In genomic region chr3:30073622-30074021, GRCh38 we compare ENCODE assay signal across 17 cellular contexts.
DNase-seq lines count a peak whose midpoint lies in the region; FAIRE-seq lines count a peak whose summit lies in the region.
"Had no signal": no experiment of that assay in that cellular context is flagged by ENCODE, and none has a peak within 500 bp of the region (broad histone marks: within the 10 kb centered on the region; RNA-seq: fewer than 3 reads in every experiment).

No MANE protein-coding gene starts in this region.

- no peaks in the 10 kb centered on the region for H3K79me1 ChIP-seq in mesenchymal stem cell (replicated peaks; ENCODE audit: low read length, poor library complexity, severe bottlenecking)

- H3K18ac ChIP-seq in mesenchymal stem cell (ENCODE audit: low read depth in 1 of 2, low read length in 2 of 2), result no peak overlapping the region

- no peaks in the 10 kb centered on the region for H3K9me2 ChIP-seq in GM23248 (ENCODE audit: insufficient read depth)

- no peak overlapping the region for H3K9ac ChIP-seq in GM23248
- H3K9ac ChIP-seq in mesenchymal stem cell (ENCODE audit: low read length), result no peak overlapping the region

- no peak overlapping the region for H2BK120ac ChIP-seq in mesenchymal stem cell (ENCODE audit: low read depth, low read length)

- H2BK15ac ChIP-seq in mesenchymal stem cell (ENCODE audit: low read depth, poor library complexity, severe bottlenecking), result no peak overlapping the region

- H3K36me3 ChIP-seq in GM23248 (ENCODE audit: low read depth) (no peaks in the 10 kb centered on the region), mesenchymal stem cell (ENCODE audit: control insufficient read depth in 1 of 2, insufficient read depth in 2 of 2, low read depth in 1 of 2, low read length in 2 of 2) (no peaks in the 10 kb centered on the region)

- no peak overlapping the region for H4K91ac ChIP-seq in mesenchymal stem cell (ENCODE audit: low read length)

- H2BK12ac ChIP-seq in mesenchymal stem cell (ENCODE audit: low read length in 2 of 2), result no peak overlapping the region

- H3K4me3 ChIP-seq in GM23248 (no peak overlapping the region), mesenchymal stem cell (ENCODE audit: insufficient read depth in 1 of 2, low read depth in 1 of 2, low read length in 2 of 2) (no peak overlapping the region)

- WGBS in GM23248 (ENCODE audit: low coverage in 1 of 2, low lambda C conversion rate in 2 of 2, missing lambda C conversion rate in 2 of 2), 2 experiments, result 15 to 31% methylated on average over 1 of the region's 1 CpG
- 73% methylated on average over 1 of the region's 1 CpG for WGBS in mesenchymal stem cell

- DNase-seq in AG08395 (ENCODE audit: low spot score), result peak; percentile 3
- peak; percentile 37 for DNase-seq in GM23248
- DNase-seq in SW480 (ENCODE audit: low spot score), result peak; percentile 68
- DNase-seq in mesenchymal stem cell, result peak; percentile 10
- no peak for DNase-seq in activated CD4-positive, CD25-positive, alpha-beta regulatory T cell treated with anti-CD3 and anti-CD28 coated beads, Interleukin-2, amount 50 U/mL, for 72 hours
- DNase-seq in GM19239 (ENCODE audit: insufficient read length, low spot score), result no peak
- no peak for DNase-seq in activated naive CD4-positive, alpha-beta T cell treated with anti-CD3 and anti-CD28 coated beads for 36 hours
- no peak for DNase-seq in DMS 273 (lab: John Stamatoyannopoulos, UW; ENCODE audit: unreplicated experiment)
- DNase-seq: activated B cell treated with CpG ODN at 0.5 μM for 24 hours; activated T-cell treated with anti-CD3 and anti-CD28 coated beads, Interleukin-2, amount 50 U/mL, for 1 hour; anterior cingulate cortex; C1 segment of cervical spinal cord; effector memory CD8-positive, alpha-beta T cell; kidney glomerular epithelial cell; natural killer cell; T-cell had no signal

- H3K27ac ChIP-seq in GM23248 (no peak overlapping the region), mesenchymal stem cell (ENCODE audit: low read length, poor library complexity, severe bottlenecking) (no peak overlapping the region)

- no peak overlapping the region for H3K14ac ChIP-seq in mesenchymal stem cell (ENCODE audit: low read length in 2 of 2)

- H3K36me3 Mint-ChIP-seq in activated naive CD4-positive, alpha-beta T cell treated with anti-CD3 and anti-CD28 coated beads for 36 hours (ENCODE audit: low read depth), result no peaks in the 10 kb centered on the region
- H3K36me3 Mint-ChIP-seq: natural killer cell, T-cell had no signal

- H3K9me3 Mint-ChIP-seq in activated naive CD4-positive, alpha-beta T cell treated with anti-CD3 and anti-CD28 coated beads for 36 hours, result no peaks in the 10 kb centered on the region
- H3K9me3 Mint-ChIP-seq: activated B cell treated with CpG ODN at 0.5 μM for 24 hours; effector memory CD8-positive, alpha-beta T cell; natural killer cell; T-cell had no signal

- H3K27me3 Mint-ChIP-seq in activated naive CD4-positive, alpha-beta T cell treated with anti-CD3 and anti-CD28 coated beads for 36 hours (ENCODE audit: low read depth), result no peaks in the 10 kb centered on the region
- H3K27me3 Mint-ChIP-seq: activated B cell treated with CpG ODN at 0.5 μM for 24 hours; effector memory CD8-positive, alpha-beta T cell; T-cell had no signal

- no peaks in the 10 kb centered on the region for H3K9me3 ChIP-seq in GM23248 (ENCODE audit: low read depth)
- peaks cover 4% of the 10 kb centered on the region for H3K9me3 ChIP-seq in mesenchymal stem cell (ENCODE audit: control insufficient read depth, low read length)

- H3K4me1 Mint-ChIP-seq in activated naive CD4-positive, alpha-beta T cell treated with anti-CD3 and anti-CD28 coated beads for 36 hours (ENCODE audit: low read depth), result no peaks in the 10 kb centered on the region
- H3K4me1 Mint-ChIP-seq: activated B cell treated with CpG ODN at 0.5 μM for 24 hours, natural killer cell, T-cell had no signal

- H3K27ac Mint-ChIP-seq in activated naive CD4-positive, alpha-beta T cell treated with anti-CD3 and anti-CD28 coated beads for 36 hours, result no peak overlapping the region
- H3K27ac Mint-ChIP-seq: activated B cell treated with CpG ODN at 0.5 μM for 24 hours; effector memory CD8-positive, alpha-beta T cell; natural killer cell; T-cell had no signal

- no peak overlapping the region for H3K4me3 Mint-ChIP-seq in activated naive CD4-positive, alpha-beta T cell treated with anti-CD3 and anti-CD28 coated beads for 36 hours
- H3K4me3 Mint-ChIP-seq: activated B cell treated with CpG ODN at 0.5 μM for 24 hours; effector memory CD8-positive, alpha-beta T cell; natural killer cell; T-cell had no signal

- H2AK5ac ChIP-seq in mesenchymal stem cell (ENCODE audit: low read length, severe bottlenecking), result no peak overlapping the region

- H3F3A ChIP-seq in GM23248 (ENCODE audit: insufficient read depth), result no peaks in the 10 kb centered on the region

- H4K8ac ChIP-seq in mesenchymal stem cell (ENCODE audit: low read length), result no peak overlapping the region

- FAIRE-seq in GM19239 (lab: Jason Lieb, UNC), result no peak
- FAIRE-seq: G401.6 had no signal

- H3K23ac ChIP-seq in mesenchymal stem cell (ENCODE audit: low read length in 2 of 2), result no peak overlapping the region

- H3K4me2 ChIP-seq in GM23248 (ENCODE audit: unreplicated experiment), result no peak overlapping the region
- H3K4me2 ChIP-seq in mesenchymal stem cell (ENCODE audit: low read length, poor library complexity, severe bottlenecking), result no peak overlapping the region

- H2BK5ac ChIP-seq in mesenchymal stem cell (ENCODE audit: low read depth, low read length, poor library complexity, severe bottlenecking), result no peak overlapping the region

- in situ Hi-C loops in GM23248 (cut with MboI), result no loop called here

- no peaks in the 10 kb centered on the region for H3K79me2 ChIP-seq in GM23248 (ENCODE audit: insufficient read depth)

- intact Hi-C loops in activated naive CD4-positive, alpha-beta T cell treated with anti-CD3 and anti-CD28 coated beads for 36 hours (cut with micrococcal nuclease), result no loop called here

- no peak overlapping the region for H3K4ac ChIP-seq in mesenchymal stem cell (ENCODE audit: low read depth in 1 of 2, low read length in 2 of 2)

- no peaks in the 10 kb centered on the region for H4K20me1 ChIP-seq in GM23248 (ENCODE audit: insufficient read depth)

- H3K27me3 ChIP-seq in GM23248 (replicated peaks; ENCODE audit: insufficient read depth), result no peaks in the 10 kb centered on the region
- H3K27me3 ChIP-seq in mesenchymal stem cell (ENCODE audit: control insufficient read depth in 1 of 2, insufficient read depth in 1 of 2, low read length in 2 of 2), result no peaks in the 10 kb centered on the region

- CTCF ChIA-PET in activated naive CD4-positive, alpha-beta T cell treated with anti-CD3 and anti-CD28 coated beads for 36 hours (lab: Charles Lee), result interaction anchor here (0.6 kb wide), 1 partner anchor 1130 kb away, joined by 3 read pairs; no protein-coding TSS in a partner anchor

- H2AFZ ChIP-seq in GM23248 (no peak overlapping the region), mesenchymal stem cell (ENCODE audit: low read depth, low read length) (no peak overlapping the region)

- H3K4me1 ChIP-seq in GM23248 (ENCODE audit: insufficient read depth), result 0 out of 2 replicates have a peak, but pooled peaks cover 3% of the 10 kb centered on the region
- H3K4me1 ChIP-seq in mesenchymal stem cell (ENCODE audit: control insufficient read depth, insufficient read depth, low read depth, low read length), result no peaks in the 10 kb centered on the region

Comparison
In these comparisons a context has a peak if more than half of its experiments do, and no peak if none do; other contexts are left out.
1. DNase-seq: peak in AG08395 (single experiment), GM23248 (single experiment), SW480 (single experiment) and mesenchymal stem cell (single experiment); none in activated CD4-positive, CD25-positive, alpha-beta regulatory T cell treated with anti-CD3 and anti-CD28 coated beads, Interleukin-2, amount 50 U/mL, for 72 hours (single experiment), GM19239 (single experiment), activated naive CD4-positive, alpha-beta T cell treated with anti-CD3 and anti-CD28 coated beads for 36 hours (single experiment) and DMS 273 (single experiment).